ENCODE assay signal across 14 cellular contexts in genomic region chr15:39413558-39413957, GRCh38.
DNase-seq lines count a peak whose midpoint lies in the region; ATAC-seq, FAIRE-seq and TF ChIP-seq lines count a peak whose summit lies in the region.
"Had no signal": no experiment of that assay in that cellular context is flagged by ENCODE, and none has a peak within 500 bp of the region (broad histone marks: within the 10 kb centered on the region; RNA-seq: fewer than 3 reads in every experiment).

No MANE protein-coding gene starts in this region.

- TF ChIP-seq CTCF in bronchial epithelial cell (IDR thresholded peaks at IDR 0.05; ENCODE audit: insufficient read depth, low read length, severe bottlenecking) (no peak), smooth muscle cell (IDR thresholded peaks at IDR 0.05; ENCODE audit: borderline replicate concordance, insufficient read depth, poor library complexity, severe bottlenecking) (no peak)

- H3K9ac ChIP-seq in smooth muscle cell (ENCODE audit: low read depth) = no peak overlapping the region

- ATAC-seq in GM18499 (IDR thresholded peaks at IDR 0.05; ENCODE audit: insufficient read depth, unreplicated experiment) (peak; percentile 40), GM21619 (IDR thresholded peaks at IDR 0.05; ENCODE audit: unreplicated experiment) (peak; percentile 55), HG03342 (IDR thresholded peaks at IDR 0.05; ENCODE audit: unreplicated experiment) (peak; percentile 54), HG03442 (IDR thresholded peaks at IDR 0.05; ENCODE audit: unreplicated experiment) (no peak)

- no peak for FAIRE-seq in bronchial epithelial cell (lab: Jason Lieb, UNC)

- WGBS in smooth muscle cell (ENCODE audit: low lambda C conversion rate) = 50% methylated on average over 1 of the region's 1 CpG

- no peaks in the 10 kb centered on the region for H3K36me3 ChIP-seq in bronchial epithelial cell (ENCODE audit: control insufficient read depth, insufficient read depth, low read length)
- no peaks in the 10 kb centered on the region for H3K36me3 ChIP-seq in smooth muscle cell (ENCODE audit: low read depth)
- H3K36me3 ChIP-seq: thyroid gland had no signal

- DNase-seq in bronchial epithelial cell (ENCODE audit: low read depth) = peak; percentile 48
- DNase-seq in pons (ENCODE audit: low spot score) = no peak
- DNase-seq in stimulated activated naive CD4-positive, alpha-beta T cell treated with Interleukin-2 at 50 U/mL for 16 hours (lab: John Stamatoyannopoulos, UW) = no peak
- no peak for DNase-seq in smooth muscle cell (lab: John Stamatoyannopoulos, UW; ENCODE audit: unreplicated experiment)
- DNase-seq: activated T-cell treated with anti-CD3 and anti-CD28 coated beads, Interleukin-2, amount 50 U/mL, for 48 hours; CD4-positive, alpha-beta memory T cell; KBM-7; NCI-H345; thyroid gland had no signal

- no peak overlapping the region for H2AFZ ChIP-seq in smooth muscle cell (ENCODE audit: low read depth)

- no peak overlapping the region for H3K27ac ChIP-seq in smooth muscle cell (ENCODE audit: low read depth)
- H3K27ac ChIP-seq: RWPE1, thyroid gland had no signal

- no peak overlapping the region for H3K4me3 ChIP-seq in bronchial epithelial cell (ENCODE audit: low read depth, low read length)
- H3K4me3 ChIP-seq in smooth muscle cell = no peak overlapping the region
- H3K4me3 ChIP-seq: thyroid gland had no signal

- H3K27me3 ChIP-seq in bronchial epithelial cell (ENCODE audit: control insufficient read depth, insufficient read depth, low read length) (no peaks in the 10 kb centered on the region), smooth muscle cell (ENCODE audit: low read depth) (no peaks in the 10 kb centered on the region)
- H3K27me3 ChIP-seq: thyroid gland had no signal

- H3K4me1 ChIP-seq in smooth muscle cell (ENCODE audit: low read depth) = no peaks in the 10 kb centered on the region
- H3K4me1 ChIP-seq: thyroid gland had no signal

- H3K9me3 ChIP-seq in smooth muscle cell (replicated peaks; ENCODE audit: low read depth) = no peaks in the 10 kb centered on the region
- H3K9me3 ChIP-seq: thyroid gland had no signal

- H4K20me1 ChIP-seq in smooth muscle cell (ENCODE audit: low read depth) = no peaks in the 10 kb centered on the region

- H3K79me2 ChIP-seq in smooth muscle cell (ENCODE audit: low read depth) = no peaks in the 10 kb centered on the region

- no peaks in the 10 kb centered on the region for H3F3A ChIP-seq in smooth muscle cell (ENCODE audit: low read depth)

- H3K4me2 ChIP-seq in smooth muscle cell = no peak overlapping the region
